In the genomic region with DNA sequence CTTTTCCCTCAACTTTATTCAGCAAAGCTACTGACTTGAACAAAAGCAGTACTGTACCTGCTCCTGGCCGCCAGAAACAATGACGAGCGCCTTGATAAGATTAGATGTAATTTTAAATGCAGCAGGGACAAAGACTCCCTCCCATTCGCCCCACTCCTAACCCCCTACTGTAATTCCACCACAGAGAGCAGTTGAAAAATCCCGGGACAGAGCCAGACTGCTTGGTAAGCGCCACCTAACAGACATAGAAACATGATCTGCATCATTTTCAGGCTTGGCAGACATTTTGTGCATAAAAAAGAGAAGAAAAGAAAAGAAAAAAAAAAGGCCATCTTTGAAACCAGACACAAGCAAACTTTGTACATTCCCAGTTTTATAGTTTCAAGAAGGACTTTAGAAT, we compare ENCODE assay signal across 15 cellular contexts.
DNase-seq lines count a peak whose midpoint lies in the region; ATAC-seq, FAIRE-seq and TF ChIP-seq lines count a peak whose summit lies in the region.
"Had no signal": no experiment of that assay in that cellular context is flagged by ENCODE, and none has a peak within 500 bp of the region (broad histone marks: within the 10 kb centered on the region; RNA-seq: fewer than 3 reads in every experiment).

No MANE protein-coding gene starts in this region.

- peaks cover 27% of the 10 kb centered on the region for H3F3A ChIP-seq in SK-N-SH (replicated peaks; ENCODE audit: insufficient read depth)

- H3K27ac ChIP-seq in SK-N-SH (ENCODE audit: low read depth in 2 of 2, low read length in 1 of 2), result peak overlapping the region; percentile 80 to 99
- H3K27ac ChIP-seq in testis, result no peak overlapping the region
- no peak overlapping the region for H3K27ac ChIP-seq in kidney (ENCODE audit: low read depth in 2 of 2, low read length in 2 of 2)
- H3K27ac ChIP-seq: BLaER1 treated with 17β-estradiol and CSF1 and Interleukin-3, amounts not matched to agents 10 nM and 100 nM; psoas muscle; thyroid gland; WERI-Rb-1 had no signal

- TF ChIP-seq CTCF in SK-N-SH (IDR thresholded peaks at IDR 0.05) (no peak), testis (IDR thresholded peaks at IDR 0.05) (no peak), kidney (IDR thresholded peaks at IDR 0.05; ENCODE audit: borderline replicate concordance, extremely low read depth, insufficient read depth) (no peak)

- H3K9ac ChIP-seq in SK-N-SH, result peak overlapping the region; percentile 71
- H3K9ac ChIP-seq in kidney (ENCODE audit: low read length in 2 of 2), result no peak overlapping the region
- H3K9ac ChIP-seq: BLaER1 treated with 17β-estradiol and CSF1 and Interleukin-3, amounts not matched to agents 10 nM and 100 nM had no signal

- no peak for FAIRE-seq in kidney (lab: Jason Lieb, UNC)
- FAIRE-seq: HepG2 had no signal

- TF ChIP-seq RAD21 in SK-N-SH (IDR thresholded peaks at IDR 0.05; ENCODE audit: low read length), result peak; percentile 44

- H3K27me3 ChIP-seq in SK-N-SH (ENCODE audit: insufficient read depth) (no peaks in the 10 kb centered on the region), testis (no peaks in the 10 kb centered on the region)
- H3K27me3 ChIP-seq: BLaER1 treated with 17β-estradiol and CSF1 and Interleukin-3, amounts not matched to agents 10 nM and 100 nM; thyroid gland had no signal

- peak; percentile 26 for DNase-seq in NCI-H1048 (lab: John Stamatoyannopoulos, UW)
- DNase-seq in SK-N-SH, result peak; percentile 40
- peak; percentile 20 for DNase-seq in iPS-NIHi11 (ENCODE audit: low spot score)
- DNase-seq in testis, result peak; percentile 52
- DNase-seq in DMS53 (lab: John Stamatoyannopoulos, UW), result no peak
- no peak for DNase-seq in kidney
- DNase-seq: DND-41, foreskin melanocyte, kidney glomerular epithelial cell, psoas muscle, WERI-Rb-1 had no signal

- no peak for ATAC-seq in HG02623 (IDR thresholded peaks at IDR 0.05; ENCODE audit: unreplicated experiment)
- ATAC-seq: HepG2, psoas muscle had no signal

- no peaks in the 10 kb centered on the region for H3K79me2 ChIP-seq in SK-N-SH (ENCODE audit: insufficient read depth)

- H3K36me3 ChIP-seq in SK-N-SH (replicated peaks in 1 of 2; ENCODE audit: control insufficient read depth in 1 of 2, insufficient read depth in 2 of 2, low read length in 1 of 2) (no peaks in the 10 kb centered on the region), testis (ENCODE audit: low read depth, missing control alignments) (no peaks in the 10 kb centered on the region), kidney (ENCODE audit: control insufficient read depth in 1 of 2, insufficient read depth in 2 of 2, low read length in 2 of 2) (no peaks in the 10 kb centered on the region)
- H3K36me3 ChIP-seq: BLaER1 treated with 17β-estradiol and CSF1 and Interleukin-3, amounts not matched to agents 10 nM and 100 nM; thyroid gland; WERI-Rb-1 had no signal

- H3K9me2 ChIP-seq in SK-N-SH, result no peaks in the 10 kb centered on the region

- POLR2A ChIA-PET in SK-N-SH (lab: Yijun Ruan, JAX), result interaction anchor here (0.6 to 2.8 kb wide), 10 partner anchors 53 to 1098 kb away, joined by 3 to 18 read pairs (median 5); partner anchors contain the start of gene ISL1

- H3K4me2 ChIP-seq in SK-N-SH, result peak overlapping the region; percentile 77
- H3K4me2 ChIP-seq: BLaER1 treated with 17β-estradiol and CSF1 and Interleukin-3, amounts not matched to agents 10 nM and 100 nM had no signal

- H2AFZ ChIP-seq in SK-N-SH (ENCODE audit: low read depth), result peak overlapping the region; percentile 96

- 1% methylated on average over 6 of the region's 6 CpGs for WGBS in SK-N-SH (ENCODE audit: low lambda C conversion rate)
- WGBS in testis, 2 donors, result 27 to 34% methylated on average over 6 of the region's 6 CpGs

- CTCF ChIA-PET in SK-N-SH (lab: Yijun Ruan, JAX), result interaction anchor here (1.0 to 2.4 kb wide), 5 partner anchors 85 to 1096 kb away, joined by 3 to 9 read pairs (median 4); no protein-coding TSS in a partner anchor

- H3K4me1 ChIP-seq in SK-N-SH (ENCODE audit: control insufficient read depth in 1 of 2, insufficient read depth in 2 of 2, low read depth in 1 of 2, low read length in 1 of 2) (peaks cover 0 to 43% of the 10 kb centered on the region in 2 experiments; a peak in 2 of 4 replicates), testis (no peaks in the 10 kb centered on the region), kidney (ENCODE audit: control insufficient read depth in 1 of 2, insufficient read depth in 1 of 2, low read depth in 1 of 2, low read length in 2 of 2) (no peaks in the 10 kb centered on the region)
- H3K4me1 ChIP-seq: BLaER1 treated with 17β-estradiol and CSF1 and Interleukin-3, amounts not matched to agents 10 nM and 100 nM; psoas muscle; thyroid gland had no signal

- H3K9me3 ChIP-seq in SK-N-SH (no peaks in the 10 kb centered on the region), testis (no peaks in the 10 kb centered on the region), kidney (ENCODE audit: control insufficient read depth in 1 of 2, low read length in 2 of 2) (no peaks in the 10 kb centered on the region)
- H3K9me3 ChIP-seq: BLaER1 treated with 17β-estradiol and CSF1 and Interleukin-3, amounts not matched to agents 10 nM and 100 nM; psoas muscle; thyroid gland had no signal

- H4K20me1 ChIP-seq in SK-N-SH (ENCODE audit: insufficient read depth), result no peaks in the 10 kb centered on the region
- H4K20me1 ChIP-seq: BLaER1 treated with 17β-estradiol and CSF1 and Interleukin-3, amounts not matched to agents 10 nM and 100 nM had no signal

- TF ChIP-seq EP300 in SK-N-SH (IDR thresholded peaks at IDR 0.05; ENCODE audit: borderline replicate concordance in 1 of 2, low read depth in 1 of 2, low read length in 1 of 2), result peak in 1 of 2 experiments; percentile 78; a peak in 1 of 4 replicates

- intact Hi-C loops in testis (cut with DNase I; ENCODE audit: low total_unique reads) (no loop called here), kidney (cut with DNase I) (no loop called here)

- H3K4me3 ChIP-seq in SK-N-SH (ENCODE audit: low read depth in 2 of 2, low read length in 1 of 2), result peak overlapping the region; percentile 33 to 42
- H3K4me3 ChIP-seq in testis, result no peak overlapping the region
- no peak overlapping the region for H3K4me3 ChIP-seq in kidney (ENCODE audit: low read length in 2 of 2)
- H3K4me3 ChIP-seq: BLaER1 treated with 17β-estradiol and CSF1 and Interleukin-3, amounts not matched to agents 10 nM and 100 nM; psoas muscle; thyroid gland had no signal

- TF ChIP-seq POLR2A in testis (IDR thresholded peaks at IDR 0.05), result no peak

TF ChIP-seq in SK-N-SH, 30 proteins besides CTCF, POLR2A, EP300 and RAD21 (continues in another document):
- TF ChIP-seq REST (IDR thresholded peaks at IDR 0.05; ENCODE audit: low read depth, low read length), result peak; percentile 47; the same call in 1 of the 2 replicates
- TF ChIP-seq GATA2 (CRISPR knock-in tag; IDR thresholded peaks at IDR 0.05), result peak; percentile 67
- TF ChIP-seq NFIC (IDR thresholded peaks at IDR 0.05; ENCODE audit: borderline replicate concordance), result no peak; the same call in 1 of the 2 replicates
- peak; percentile 89 for TF ChIP-seq TAF1 (IDR thresholded peaks at IDR 0.05; ENCODE audit: borderline replicate concordance, low read depth, low read length)
- no peak for TF ChIP-seq USF2 (IDR thresholded peaks at IDR 0.05; ENCODE audit: borderline replicate concordance, low read depth, low read length)
- no peak for TF ChIP-seq GABPA (IDR thresholded peaks at IDR 0.05; ENCODE audit: low read depth)
- TF ChIP-seq TEAD4 (IDR thresholded peaks at IDR 0.05; ENCODE audit: borderline replicate concordance, insufficient read depth), result no peak
- peak; percentile 70 for TF ChIP-seq CHD2 (IDR thresholded peaks at IDR 0.05; ENCODE audit: low read length, partially characterized antibody)
- TF ChIP-seq RCOR1 (IDR thresholded peaks at IDR 0.05; ENCODE audit: low read length), result peak; percentile 97
- no peak for TF ChIP-seq RFX5 (IDR thresholded peaks at IDR 0.05; ENCODE audit: low read length)
- no peak for TF ChIP-seq NRF1 (IDR thresholded peaks at IDR 0.05; ENCODE audit: low read depth, low read length)
- TF ChIP-seq FOXM1 (IDR thresholded peaks at IDR 0.05; ENCODE audit: low read depth), result no peak
- TF ChIP-seq ELF1 (IDR thresholded peaks at IDR 0.05), result no peak
- peak; percentile 39 for TF ChIP-seq POLR2AphosphoS5 (IDR thresholded peaks at IDR 0.05; ENCODE audit: low read depth, low read length)
- no peak for TF ChIP-seq SMC3 (IDR thresholded peaks at IDR 0.05; ENCODE audit: low read depth, low read length)

Comparison
In these comparisons a context has a peak if more than half of its experiments do, and no peak if none do; other contexts are left out.
1. DNase-seq: peak in NCI-H1048 (single experiment), SK-N-SH (single experiment), iPS-NIHi11 (single experiment) and testis (single experiment); none in DMS53 (single experiment) and kidney (single experiment).
2. H3K27ac ChIP-seq: peak in SK-N-SH (2 of 2); none in testis (0 of 2) and kidney (0 of 2).
3. H3K4me3 ChIP-seq: peak in SK-N-SH (2 of 2); none in testis (0 of 2) and kidney (0 of 2).